ENCODE assay signal across 24 cellular contexts in the genomic region with DNA sequence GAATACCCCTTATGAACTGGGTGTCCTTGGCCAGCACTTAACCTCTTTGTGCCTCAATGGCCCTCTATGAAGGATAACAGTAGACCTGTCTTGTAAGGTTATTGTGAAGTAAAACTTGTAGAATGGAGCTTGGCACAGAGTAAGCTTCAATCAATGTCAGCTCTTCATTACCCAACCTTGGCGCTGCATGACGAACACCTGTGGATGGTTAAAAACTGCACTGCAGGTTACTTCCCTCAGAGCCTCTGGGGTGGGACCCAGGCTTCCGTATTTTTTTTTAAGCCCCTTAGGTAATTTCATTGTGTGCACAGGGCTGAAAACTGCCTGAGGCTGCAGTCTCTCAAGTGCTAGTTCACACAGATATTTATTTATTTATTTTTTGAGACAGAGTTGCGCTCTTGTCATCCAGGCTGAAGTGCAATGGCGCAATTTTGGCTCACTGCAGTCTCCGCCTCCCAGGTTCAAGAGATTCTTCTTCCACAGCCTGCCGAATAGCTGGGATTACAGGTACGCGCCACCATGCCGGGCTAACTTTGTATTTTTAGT. TPM values are rescaled to one million over a fixed set of nuclear protein-coding genes. Genes with fewer than 3 reads are reported as not detected.
DNase-seq lines count a peak whose midpoint lies in the region; ATAC-seq and TF ChIP-seq lines count a peak whose summit lies in the region.
"Had no signal": no experiment of that assay in that cellular context is flagged by ENCODE, and none has a peak within 500 bp of the region (broad histone marks: within the 10 kb centered on the region; RNA-seq: fewer than 3 reads in every experiment).

No MANE protein-coding gene starts in this region.

- H4K20me1 ChIP-seq in GM23338 (replicated peaks; ENCODE audit: insufficient read depth) (no peaks in the 10 kb centered on the region), OCI-LY1 (ENCODE audit: insufficient read depth, low read length) (no peaks in the 10 kb centered on the region)

- H3K4me3 ChIP-seq in GM23338 (no peak overlapping the region), OCI-LY1 (ENCODE audit: low read depth, low read length, poor library complexity, severe bottlenecking) (no peak overlapping the region), trophoblast cell (ENCODE audit: low read depth, low read length) (no peak overlapping the region), right atrium auricular region (no peak overlapping the region)
- H3K4me3 ChIP-seq: MG63 had no signal

- peaks cover 2% of the 10 kb centered on the region for H3K27me3 Mint-ChIP-seq in GM23338 (ENCODE audit: insufficient read depth, low read depth, poor library complexity)

- no peak overlapping the region for H3K14ac ChIP-seq in trophoblast cell (ENCODE audit: low read length)

- no peak overlapping the region for H4K91ac ChIP-seq in trophoblast cell (ENCODE audit: low read depth, low read length)

- H3K4me2 ChIP-seq in GM23338 = no peak overlapping the region
- peak overlapping the region; percentile 25; the same call in 1 of the 2 replicates for H3K4me2 ChIP-seq in OCI-LY1 (ENCODE audit: low read length)
- no peak overlapping the region for H3K4me2 ChIP-seq in trophoblast cell (ENCODE audit: low read length)

- H3F3A ChIP-seq in GM23338 (replicated peaks; ENCODE audit: low read depth) (no peaks in the 10 kb centered on the region), OCI-LY1 (ENCODE audit: insufficient read depth, low read length) (no peaks in the 10 kb centered on the region)

- H4K8ac ChIP-seq in trophoblast cell (ENCODE audit: low read depth, low read length) = no peak overlapping the region

- H2BK12ac ChIP-seq in trophoblast cell (ENCODE audit: low read length) = no peak overlapping the region

- H3K27me3 ChIP-seq in GM23338 (ENCODE audit: insufficient read depth) = no peaks in the 10 kb centered on the region
- no peaks in the 10 kb centered on the region for H3K27me3 ChIP-seq in OCI-LY1 (ENCODE audit: insufficient read depth, low read length)
- H3K27me3 ChIP-seq in trophoblast cell (ENCODE audit: insufficient read depth, low read length) = no peaks in the 10 kb centered on the region
- H3K27me3 ChIP-seq in right atrium auricular region = no peaks in the 10 kb centered on the region
- H3K27me3 ChIP-seq: MG63 had no signal

- ATAC-seq in GM23338 (no peak), omental fat pad (ENCODE audit: low FRiP score) (no peak)
- ATAC-seq: HCT116, Panc1, Right ventricle myocardium inferior had no signal

- intact Hi-C loops in head of caudate nucleus (cut with DNase I) = no loop called here

- H2BK120ac ChIP-seq in trophoblast cell (ENCODE audit: insufficient read depth, low read length, poor library complexity) = no peak overlapping the region

- H3K4me1 ChIP-seq in GM23338 (ENCODE audit: insufficient read depth) (no peaks in the 10 kb centered on the region), OCI-LY1 (ENCODE audit: insufficient read depth, low read length, severe bottlenecking) (peaks cover 38% of the 10 kb centered on the region), trophoblast cell (ENCODE audit: control insufficient read depth in 1 of 2, insufficient read depth in 2 of 2, low read length in 2 of 2) (no peaks in the 10 kb centered on the region), right atrium auricular region (peaks cover 0 to 4% of the 10 kb centered on the region in 2 donors)

- H3K36me3 ChIP-seq in GM23338 (ENCODE audit: insufficient read depth) = no peaks in the 10 kb centered on the region
- H3K36me3 ChIP-seq in OCI-LY1 (ENCODE audit: insufficient read depth, low read length) = no peaks in the 10 kb centered on the region
- H3K36me3 ChIP-seq in trophoblast cell (ENCODE audit: control insufficient read depth in 1 of 2, insufficient read depth in 2 of 2, low read length in 2 of 2) = no peaks in the 10 kb centered on the region
- no peaks in the 10 kb centered on the region for H3K36me3 ChIP-seq in right atrium auricular region
- H3K36me3 ChIP-seq: MG63 had no signal

- no peak overlapping the region for H3K27ac Mint-ChIP-seq in GM23338

- DNase-seq in NCI-H1436 (lab: John Stamatoyannopoulos, UW) (peak; percentile 8), NCI-H1436 treated with DMSO at 0.1 percent for 48 hours (lab: John Stamatoyannopoulos, UW) (no peak), GM23338 (ENCODE audit: low spot score) (no peak), trophoblast cell (peak; percentile 94 to 95), omental fat pad (ENCODE audit: low spot score) (no peak), right atrium auricular region (ENCODE audit: low spot score) (no peak), head of caudate nucleus (no peak)
- DNase-seq: 8988T, DND-41, GOT3, Kasumi-1, MG63, NCI-H1048, NCI-H187 treated with DMSO at 0.1 percent for 48 hours, NCI-H2171, NCI-H446 treated with DMSO at 0.1 percent for 48 hours, NCI-H774, SW 1271 had no signal

- no peaks in the 10 kb centered on the region for H3K36me3 Mint-ChIP-seq in GM23338 (ENCODE audit: low read depth)

- H3K27ac ChIP-seq in GM23338 (ENCODE audit: low read depth) (no peak overlapping the region), OCI-LY1 (ENCODE audit: low read depth, low read length, poor library complexity, severe bottlenecking) (no peak overlapping the region), trophoblast cell (ENCODE audit: low read depth, low read length) (no peak overlapping the region), right atrium auricular region (no peak overlapping the region)

- H2BK5ac ChIP-seq in trophoblast cell (ENCODE audit: low read depth, low read length, poor library complexity) = no peak overlapping the region

- H2AK5ac ChIP-seq in trophoblast cell (ENCODE audit: low read length) = no peak overlapping the region

- H3K79me2 ChIP-seq in GM23338 (replicated peaks; ENCODE audit: insufficient read depth) (no peaks in the 10 kb centered on the region), OCI-LY1 (ENCODE audit: insufficient read depth, low read length) (no peaks in the 10 kb centered on the region), trophoblast cell (ENCODE audit: control insufficient read depth, insufficient read depth, low read length, poor library complexity) (no peaks in the 10 kb centered on the region)

- no peak overlapping the region for H3K18ac ChIP-seq in trophoblast cell (ENCODE audit: low read length)

- H3K9me2 ChIP-seq in GM23338 (ENCODE audit: insufficient read depth) = no peaks in the 10 kb centered on the region
- no peaks in the 10 kb centered on the region for H3K9me2 ChIP-seq in OCI-LY1 (ENCODE audit: low read depth, low read length)

- H3K9me3 Mint-ChIP-seq in GM23338 = no peaks in the 10 kb centered on the region
- H3K9me3 Mint-ChIP-seq: CD14-positive monocyte, IgD-negative memory B cell had no signal

- no peak overlapping the region for H3K23ac ChIP-seq in trophoblast cell (ENCODE audit: low read length)

- H3K9me3 ChIP-seq in OCI-LY1 (ENCODE audit: low read length) = no peaks in the 10 kb centered on the region
- no peaks in the 10 kb centered on the region for H3K9me3 ChIP-seq in trophoblast cell (ENCODE audit: insufficient read depth, low read depth, low read length)
- H3K9me3 ChIP-seq in right atrium auricular region = no peaks in the 10 kb centered on the region
- H3K9me3 ChIP-seq: MG63 had no signal

- no peaks in the 10 kb centered on the region for H3K4me1 Mint-ChIP-seq in GM23338

- TF ChIP-seq CTCF in GM23338 (conservative IDR thresholded peaks at IDR 0.05; ENCODE audit: low read depth in 2 of 2) = no peak
- TF ChIP-seq CTCF in OCI-LY1 (IDR thresholded peaks at IDR 0.05; ENCODE audit: low read length) = no peak
- no peak for TF ChIP-seq CTCF in omental fat pad (IDR thresholded peaks at IDR 0.05)
- TF ChIP-seq CTCF in right atrium auricular region (IDR thresholded peaks at IDR 0.05) = no peak

- H3K4ac ChIP-seq in trophoblast cell (ENCODE audit: low read depth, low read length) = no peak overlapping the region

- H3K9ac ChIP-seq in OCI-LY1 (ENCODE audit: low read length) (no peak overlapping the region), trophoblast cell (ENCODE audit: low read length) (no peak overlapping the region)

- H2AFZ ChIP-seq in GM23338 = peak overlapping the region; percentile 59; the same call in 1 of the 2 replicates
- no peak overlapping the region for H2AFZ ChIP-seq in OCI-LY1 (ENCODE audit: low read length)
- H2AFZ ChIP-seq in trophoblast cell (ENCODE audit: insufficient read depth, low read length, poor library complexity) = no peak overlapping the region

- H3K79me1 ChIP-seq in trophoblast cell (ENCODE audit: low read length) = no peaks in the 10 kb centered on the region

- H3K4me3 Mint-ChIP-seq in GM23338 = no peak overlapping the region
- H3K4me3 Mint-ChIP-seq: CD14-positive monocyte had no signal

- H4K12ac ChIP-seq in trophoblast cell (ENCODE audit: low read depth, low read length) = no peak overlapping the region

- WGBS in trophoblast cell (ENCODE audit: extremely low coverage, insufficient coverage, insufficient read length) = no CpG with 5 or more reads among the region's 10 CpGs

TF ChIP-seq in GM23338, 12 proteins besides CTCF, POLR2A, EP300 and RAD21 (continues in another document):
- no peak for TF ChIP-seq ZNF331 (CRISPR knock-in tag; IDR thresholded peaks at IDR 0.05; ENCODE audit: low read depth)
- no peak for TF ChIP-seq EZH2 (IDR thresholded peaks at IDR 0.05; ENCODE audit: low read depth, unreplicated experiment)
- TF ChIP-seq ZNF114 (CRISPR knock-in tag; IDR thresholded peaks at IDR 0.05) = no peak

RNA-seq across cellular contexts. Expression of a gene that starts 42.8 kb away (rescaled TPM):
- total RNA-seq in GM23338 (2014; rRNA removed; shearing (Covaris generic)) = 13.6 and 20.2 TPM in 2 replicates
- polyA plus RNA-seq in GM23338 (2016; fragmentation: Nextera tagmentation; extraction: Ambion mirVana) = 3.8 and 4.4 TPM in 2 replicates
- polyA plus RNA-seq in trophoblast cell (2013) = 11.9 and 12.4 TPM in 2 replicates
- total RNA-seq in omental fat pad = 10 to 100 TPM; 17.1 to 22.9 (median 20.1) TPM
- 10 to 100 TPM in 1 of 2 donors, 1 to 10 TPM in 1; 9.8 to 10.8 TPM for total RNA-seq in right atrium auricular region

Comparison
In these comparisons a context has a peak if more than half of its experiments do, and no peak if none do; other contexts are left out.
1. DNase-seq: peak in NCI-H1436 (single experiment) and trophoblast cell (2 of 2); none in NCI-H1436 treated with DMSO at 0.1 percent for 48 hours (single experiment), GM23338 (single experiment), omental fat pad (single experiment), right atrium auricular region (single experiment) and head of caudate nucleus (0 of 42).